ENCODE assay signal across 8 cellular contexts in genomic region chr3:9890249-9891071, GRCh38. TPM values are rescaled to one million over a fixed set of nuclear protein-coding genes. Genes with fewer than 3 reads are reported as not detected.
DNase-seq lines count a peak whose midpoint lies in the region; ATAC-seq and TF ChIP-seq lines count a peak whose summit lies in the region.

Gene JAGN1 (plus strand): TSS chr3:9890610. CDS start chr3:9890723, 113 bp downstream.

- H3K27ac Mint-ChIP-seq in activated naive CD4-positive, alpha-beta T cell treated with anti-CD3 and anti-CD28 coated beads for 36 hours = peak within 1 kb of the TSS; percentile 97

- in situ Hi-C loops in G401 (cut with HindIII; ENCODE audit: low sequenced_read_pairs) = no loop called here

- no peaks in the 10 kb centered on the region for H3K27me3 Mint-ChIP-seq in activated naive CD4-positive, alpha-beta T cell treated with anti-CD3 and anti-CD28 coated beads for 36 hours (ENCODE audit: low read depth)

- TF ChIP-seq CTCF in gastroesophageal sphincter (IDR thresholded peaks at IDR 0.05) (no peak), neutrophil (IDR thresholded peaks at IDR 0.05) (no peak)

- H3K27ac ChIP-seq in SK-N-MC (peak within 1 kb of the TSS; percentile 36; the same call in 1 of the 2 replicates), gastroesophageal sphincter (peak within 1 kb of the TSS; percentile 95 to 99 (median 98)), neutrophil (peak within 1 kb of the TSS; percentile 86), subcutaneous abdominal adipose tissue (ENCODE audit: low read depth, low read length) (peak within 1 kb of the TSS; percentile 98)

- H3K9me3 ChIP-seq in SK-N-MC (ENCODE audit: low read depth, low read length) = no peaks in the 10 kb centered on the region
- H3K9me3 ChIP-seq in gastroesophageal sphincter = no peaks in the 10 kb centered on the region
- no peaks in the 10 kb centered on the region for H3K9me3 ChIP-seq in neutrophil
- no peaks in the 10 kb centered on the region for H3K9me3 ChIP-seq in subcutaneous abdominal adipose tissue (ENCODE audit: control insufficient read depth in 5 of 5, low read length in 5 of 5)

- H3K9me3 Mint-ChIP-seq in activated naive CD4-positive, alpha-beta T cell treated with anti-CD3 and anti-CD28 coated beads for 36 hours = no peaks in the 10 kb centered on the region

- peaks cover 0 to 39% (median 0%) of the 10 kb centered on the region in 3 donors for H3K4me1 ChIP-seq in gastroesophageal sphincter
- peaks cover 10 to 16% of the 10 kb centered on the region in 2 experiments for H3K4me1 ChIP-seq in neutrophil (ENCODE audit: control insufficient read depth in 1 of 2, insufficient read depth in 1 of 2, low read depth in 1 of 2, low read length in 1 of 2)
- peaks cover 1 to 42% (median 21%) of the 10 kb centered on the region in 5 donors for H3K4me1 ChIP-seq in subcutaneous abdominal adipose tissue (ENCODE audit: control insufficient read depth in 5 of 5, insufficient read depth in 5 of 5, low read length in 5 of 5)

- CTCF ChIA-PET in activated naive CD4-positive, alpha-beta T cell treated with anti-CD3 and anti-CD28 coated beads for 36 hours (lab: Charles Lee) = interaction anchor here (1.1 to 1.8 kb wide), 5 partner anchors 12 to 44 kb away, joined by 4 to 6 read pairs (median 4); partner anchors contain the start of gene IL17RE

- intact Hi-C loops in activated naive CD4-positive, alpha-beta T cell treated with anti-CD3 and anti-CD28 coated beads for 36 hours (cut with micrococcal nuclease) = loop anchor here (1.0 to 5.0 kb wide), 16 partner anchors 25 to 1957 kb away; partner anchors contain the start of genes BRK1, BRPF1, CRELD1 and EMC3

- peak; percentile 88 to 92 for TF ChIP-seq POLR2A in gastroesophageal sphincter (IDR thresholded peaks at IDR 0.05)

- H3K4me3 Mint-ChIP-seq in activated naive CD4-positive, alpha-beta T cell treated with anti-CD3 and anti-CD28 coated beads for 36 hours = peak within 1 kb of the TSS; percentile 98

- TF ChIP-seq EP300 in gastroesophageal sphincter (IDR thresholded peaks at IDR 0.05) = no peak

- H3K9ac ChIP-seq in SK-N-MC (ENCODE audit: insufficient read length) (peak within 1 kb of the TSS; percentile 89), subcutaneous abdominal adipose tissue (ENCODE audit: low read length in 5 of 5) (peak within 1 kb of the TSS; percentile 84 to 100 (median 99))

- DNase-seq in G401 (ENCODE audit: low spot score) (peak; percentile 90), H7 (peak; percentile 98), M059J (ENCODE audit: low read depth) (peak; percentile 72), SK-N-MC (ENCODE audit: low read depth, low spot score) (peak; percentile 26)
- peak; percentile 95 for DNase-seq in activated naive CD4-positive, alpha-beta T cell treated with anti-CD3 and anti-CD28 coated beads for 36 hours

- H3K36me3 Mint-ChIP-seq in activated naive CD4-positive, alpha-beta T cell treated with anti-CD3 and anti-CD28 coated beads for 36 hours (ENCODE audit: low read depth) = peaks cover 29% of the 10 kb centered on the region

- peaks cover 43% of the 10 kb centered on the region for H3K4me1 Mint-ChIP-seq in activated naive CD4-positive, alpha-beta T cell treated with anti-CD3 and anti-CD28 coated beads for 36 hours (ENCODE audit: low read depth)

- H3K4me3 ChIP-seq in H7 (ENCODE audit: insufficient read depth, low read depth, low read length) (peak within 1 kb of the TSS; percentile 100), SK-N-MC (peak within 1 kb of the TSS; percentile 89), gastroesophageal sphincter (peak within 1 kb of the TSS; percentile 91), neutrophil (ENCODE audit: low read depth in 1 of 2, low read length in 1 of 2) (peak within 1 kb of the TSS; percentile 92 to 99), subcutaneous abdominal adipose tissue (ENCODE audit: low read depth in 1 of 5, low read length in 5 of 5) (peak within 1 kb of the TSS; percentile 85 to 99 (median 98))

- no peaks in the 10 kb centered on the region for H3K27me3 ChIP-seq in H7 (ENCODE audit: control insufficient read depth, insufficient read depth, low read length)
- H3K27me3 ChIP-seq in gastroesophageal sphincter = no peaks in the 10 kb centered on the region
- H3K27me3 ChIP-seq in neutrophil = no peaks in the 10 kb centered on the region
- H3K27me3 ChIP-seq in subcutaneous abdominal adipose tissue (ENCODE audit: control insufficient read depth in 5 of 5, insufficient read depth in 4 of 5, low read length in 5 of 5) = no peaks in the 10 kb centered on the region

- WGBS in gastroesophageal sphincter (ENCODE audit: low coverage in 1 of 2), 2 donors = 0 to 11% methylated on average over 3 to 6 of the region's 62 CpGs

- peak; percentile 96 for ATAC-seq in gastroesophageal sphincter

- H3K36me3 ChIP-seq in H7 (replicated peaks; ENCODE audit: control insufficient read depth, insufficient read depth, low read length) (peaks cover 8% of the 10 kb centered on the region), SK-N-MC (ENCODE audit: insufficient read depth, low read length) (peaks cover 10% of the 10 kb centered on the region; the same call in 1 of the 2 replicates), gastroesophageal sphincter (peaks cover 0 to 16% of the 10 kb centered on the region in 2 donors), neutrophil (peaks cover 12% of the 10 kb centered on the region), subcutaneous abdominal adipose tissue (ENCODE audit: control insufficient read depth in 5 of 5, insufficient read depth in 5 of 5, low read length in 5 of 5) (peaks cover 0 to 14% (median 13%) of the 10 kb centered on the region in 5 donors)

RNA-seq across cellular contexts. Expression of gene JAGN1, which starts in this region (rescaled TPM):
- total RNA-seq in G401 (2014; rRNA removed; shearing (Covaris generic)) = 25.1 and 30.0 TPM in 2 replicates
- 15.0 and 15.1 TPM in 2 replicates for total RNA-seq in H7 (2014; rRNA removed; shearing (Covaris generic))
- total RNA-seq in M059J (2014; rRNA removed; shearing (Covaris generic)) = 22.6 and 30.6 TPM in 2 replicates
- total RNA-seq in activated naive CD4-positive, alpha-beta T cell treated with anti-CD3 and anti-CD28 coated beads for 36 hours = 10 to 100 TPM; 11.7 to 13.6 TPM
- 10 to 100 TPM; 23.4 to 39.3 (median 31.7) TPM for total RNA-seq in gastroesophageal sphincter

Comparison
In these comparisons a context has a peak if more than half of its experiments do, and no peak if none do; other contexts are left out.
1. Peak in every context shown above with its lines: DNase-seq, ATAC-seq, H3K4me3 ChIP-seq and H3K27ac ChIP-seq.
2. DNase-seq: peak in every context shown above with its lines; median percentile 98 in H7; 95 in activated naive CD4-positive, alpha-beta T cell treated with anti-CD3 and anti-CD28 coated beads for 36 hours; 90 in G401; 72 in M059J; 26 in SK-N-MC.
3. H3K27ac ChIP-seq: peak in every context shown above with its lines; median percentile 98 in subcutaneous abdominal adipose tissue; 98 in gastroesophageal sphincter; 86 in neutrophil; 36 in SK-N-MC.